In genomic region chr3:37321260-37321852, GRCh38 we compare ENCODE assay signal across 20 cellular contexts.
A peak's percentile ranks its signal among the peaks of the same experiment; 100 is the strongest.
DNase-seq lines count a peak whose midpoint lies in the region; ATAC-seq, FAIRE-seq and TF ChIP-seq lines count a peak whose summit lies in the region.
"Had no signal": no experiment of that assay in that cellular context is flagged by ENCODE, and none has a peak within 500 bp of the region (broad histone marks: within the 10 kb centered on the region; RNA-seq: fewer than 3 reads in every experiment).

No MANE protein-coding gene starts in this region.

- FAIRE-seq in astrocyte (lab: Jason Lieb, UNC) = no peak
- FAIRE-seq: frontal cortex had no signal

- peaks cover 43% of the 10 kb centered on the region for H3K36me3 ChIP-seq in astrocyte (ENCODE audit: insufficient read depth, low read length)
- H3K36me3 ChIP-seq: prostate gland had no signal

- peaks cover 6% of the 10 kb centered on the region for H4K20me1 ChIP-seq in astrocyte (ENCODE audit: insufficient read depth, low read length)
- H4K20me1 ChIP-seq: BLaER1 treated with 17β-estradiol and CSF1 and Interleukin-3, amounts not matched to agents 10 nM and 100 nM had no signal

- no peaks in the 10 kb centered on the region for H3K4me1 ChIP-seq in astrocyte (ENCODE audit: insufficient read depth, low read length)
- H3K4me1 ChIP-seq: prostate gland had no signal

- H3K27me3 Mint-ChIP-seq in T-helper 17 cell = no peaks in the 10 kb centered on the region
- no peaks in the 10 kb centered on the region for H3K27me3 Mint-ChIP-seq in astrocyte (ENCODE audit: low read depth, unreplicated experiment)
- H3K27me3 Mint-ChIP-seq: type B pancreatic cell had no signal

- H3K9me3 ChIP-seq in T-helper 17 cell (ENCODE audit: control insufficient read depth, low read length, poor library complexity, severe bottlenecking) = no peaks in the 10 kb centered on the region
- no peaks in the 10 kb centered on the region for H3K9me3 ChIP-seq in astrocyte (ENCODE audit: insufficient read depth, low read depth, low read length)
- H3K9me3 ChIP-seq: BLaER1 treated with 17β-estradiol and CSF1 and Interleukin-3, amounts not matched to agents 10 nM and 100 nM; mucosa of descending colon; prostate gland had no signal

- DNase-seq in T-helper 17 cell (no peak), astrocyte (ENCODE audit: low read depth) (peak; percentile 60), fibroblast of pulmonary artery (ENCODE audit: low read depth) (peak; percentile 11), smooth muscle cell of the brain vasculature (ENCODE audit: low read depth, low spot score) (peak; percentile 40), NCI-H510A treated with DMSO at 0.1 percent for 48 hours (lab: John Stamatoyannopoulos, UW) (no peak), RKO (ENCODE audit: low spot score) (no peak), activated gamma-delta T cell treated with Interleukin-2 at 50 U/mL for 16 hours (no peak)
- DNase-seq: activated CD8-positive, alpha-beta memory T cell treated with anti-CD3 and anti-CD28 coated beads for 24 hours; DMS79 treated with DMSO at 0.1 percent for 48 hours; KBM-7; mucosa of descending colon; NCI-H1105 treated with DMSO at 0.1 percent for 48 hours; NCI-H226; SHP77 treated with DMSO at 0.1 percent for 48 hours had no signal

- H3K79me2 ChIP-seq in astrocyte (ENCODE audit: insufficient read depth, low read length) = no peaks in the 10 kb centered on the region

- no peak overlapping the region for H2AFZ ChIP-seq in astrocyte (ENCODE audit: low read depth, low read length)

- H3K9me3 Mint-ChIP-seq in astrocyte (ENCODE audit: unreplicated experiment) = no peaks in the 10 kb centered on the region
- H3K9me3 Mint-ChIP-seq: type B pancreatic cell had no signal

- H3K27ac Mint-ChIP-seq in T-helper 17 cell (no peak overlapping the region), astrocyte (ENCODE audit: unreplicated experiment) (no peak overlapping the region)
- H3K27ac Mint-ChIP-seq: type B pancreatic cell had no signal

- H3K4me2 ChIP-seq in astrocyte (ENCODE audit: low read length) = no peak overlapping the region
- H3K4me2 ChIP-seq: BLaER1 treated with 17β-estradiol and CSF1 and Interleukin-3, amounts not matched to agents 10 nM and 100 nM had no signal

- H3K36me3 Mint-ChIP-seq in T-helper 17 cell (ENCODE audit: low read depth) (peaks cover 20% of the 10 kb centered on the region), astrocyte (ENCODE audit: low read depth, unreplicated experiment) (peaks cover 10% of the 10 kb centered on the region)

- no peak overlapping the region for H3K9ac ChIP-seq in astrocyte (ENCODE audit: low read length)
- H3K9ac ChIP-seq: BLaER1 treated with 17β-estradiol and CSF1 and Interleukin-3, amounts not matched to agents 10 nM and 100 nM had no signal

- H3K4me3 ChIP-seq in astrocyte (ENCODE audit: insufficient read depth, low read depth, low read length) (no peak overlapping the region), fibroblast of pulmonary artery (replicated peaks; ENCODE audit: low read depth, low read length) (no peak overlapping the region)
- H3K4me3 ChIP-seq: BLaER1 treated with 17β-estradiol and CSF1 and Interleukin-3, amounts not matched to agents 10 nM and 100 nM; mucosa of descending colon; prostate gland had no signal

- TF ChIP-seq CTCF in astrocyte (IDR thresholded peaks at IDR 0.05; ENCODE audit: insufficient read depth, low read depth, low read length) (no peak), fibroblast of pulmonary artery (IDR thresholded peaks at IDR 0.05; ENCODE audit: low read length, missing control alignments) (no peak)

- H3K27me3 ChIP-seq in astrocyte (ENCODE audit: insufficient read depth, low read length) = no peaks in the 10 kb centered on the region
- H3K27me3 ChIP-seq: BLaER1 treated with 17β-estradiol and CSF1 and Interleukin-3, amounts not matched to agents 10 nM and 100 nM had no signal

- H3K4me3 Mint-ChIP-seq in T-helper 17 cell = peak overlapping the region; percentile 21
- no peak overlapping the region for H3K4me3 Mint-ChIP-seq in astrocyte (ENCODE audit: unreplicated experiment)
- H3K4me3 Mint-ChIP-seq: type B pancreatic cell had no signal

- ATAC-seq in T-helper 17 cell (no peak), HG03159 (IDR thresholded peaks at IDR 0.05; ENCODE audit: unreplicated experiment) (no peak)
- ATAC-seq: HCT116, mucosa of descending colon had no signal

- H3K4me1 Mint-ChIP-seq in T-helper 17 cell = peaks cover 14% of the 10 kb centered on the region
- H3K4me1 Mint-ChIP-seq in astrocyte (ENCODE audit: low read depth, unreplicated experiment) = peaks cover 13% of the 10 kb centered on the region

- no peak overlapping the region for H3K27ac ChIP-seq in astrocyte (ENCODE audit: low read depth, low read length)
- H3K27ac ChIP-seq: BLaER1 treated with 17β-estradiol and CSF1 and Interleukin-3, amounts not matched to agents 10 nM and 100 nM; prostate gland had no signal

Comparison
In these comparisons a context has a peak if more than half of its experiments do, and no peak if none do; other contexts are left out.
1. DNase-seq: peak in astrocyte (single experiment), fibroblast of pulmonary artery (single experiment) and smooth muscle cell of the brain vasculature (single experiment); none in T-helper 17 cell (0 of 3), NCI-H510A treated with DMSO at 0.1 percent for 48 hours (single experiment), RKO (single experiment) and activated gamma-delta T cell treated with Interleukin-2 at 50 U/mL for 16 hours (single experiment).